8 cellular contexts compared by ENCODE assay signal in the genomic region with DNA sequence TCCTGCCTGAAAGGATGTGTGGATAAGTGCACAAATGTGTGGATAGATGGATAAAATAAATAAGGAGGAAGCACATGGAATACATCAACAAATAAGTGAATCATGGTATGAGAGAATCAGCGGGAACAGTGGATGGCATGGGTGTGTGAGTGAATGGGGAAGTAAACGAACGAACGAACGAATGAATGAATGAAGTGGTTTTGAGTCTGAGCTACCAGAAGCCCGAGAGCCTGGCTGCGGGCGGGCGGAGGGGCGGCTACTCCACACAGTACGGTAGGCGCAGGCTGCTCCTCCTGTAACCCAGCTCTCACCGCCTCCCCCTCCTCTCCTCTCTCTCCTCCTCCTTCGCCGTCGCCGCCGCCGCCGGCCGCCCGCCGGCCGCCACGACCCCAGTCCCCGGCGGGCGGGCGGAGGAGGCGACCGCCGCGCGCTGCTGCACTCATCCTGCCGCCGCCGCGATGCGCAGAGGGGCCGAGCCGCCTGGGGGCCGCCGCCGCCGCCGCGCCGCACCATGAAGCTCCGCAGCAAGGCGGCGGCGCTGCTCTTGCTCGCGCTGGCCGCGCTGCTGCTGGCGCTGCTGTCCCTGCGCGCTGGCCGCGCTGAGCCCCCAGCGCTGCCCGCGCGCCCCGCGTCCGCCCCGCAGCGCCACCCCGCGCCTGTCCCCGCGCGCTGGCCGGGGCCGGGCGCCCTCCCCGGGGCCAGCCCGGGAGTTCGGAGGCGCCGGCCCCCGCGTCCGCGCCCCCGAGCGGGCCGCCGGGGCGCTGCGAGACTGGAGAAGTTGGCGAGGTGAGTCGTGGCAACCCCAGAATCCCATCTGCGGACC. TPM values are rescaled to one million over a fixed set of nuclear protein-coding genes. Genes with fewer than 3 reads are reported as not detected.
DNase-seq lines count a peak whose midpoint lies in the region; ATAC-seq and TF ChIP-seq lines count a peak whose summit lies in the region.

A gene with protein sequence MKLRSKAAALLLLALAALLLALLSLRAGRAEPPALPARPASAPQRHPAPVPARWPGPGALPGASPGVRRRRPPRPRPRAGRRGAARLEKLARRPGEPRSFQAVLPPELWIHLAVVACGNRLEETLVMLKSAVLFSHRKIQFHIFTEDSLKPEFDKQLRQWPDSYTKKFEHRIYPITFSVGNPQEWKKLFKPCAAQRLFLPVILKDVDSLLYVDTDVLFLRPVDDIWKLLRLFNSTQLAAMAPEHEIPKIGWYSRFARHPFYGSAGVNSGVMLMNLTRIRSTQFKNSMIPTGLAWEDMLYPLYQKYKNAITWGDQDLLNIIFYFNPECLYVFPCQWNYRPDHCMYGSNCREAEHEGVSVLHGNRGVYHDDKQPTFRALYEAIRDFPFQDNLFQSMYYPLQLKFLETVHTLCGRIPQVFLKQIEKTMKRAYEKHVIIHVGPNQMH (plus strand): TSS at position 324 of the 823 bp plus-strand sequence. CDS start 188 bp downstream, at position 512.

- H3K4me1 ChIP-seq in ES-I3 (ENCODE audit: insufficient read depth, low read length) (0 out of 2 replicates have a peak, but pooled peaks cover 5% of the 10 kb centered on the region), esophagus squamous epithelium (peaks cover 9 to 61% (median 26%) of the 10 kb centered on the region in 3 donors), stomach (peaks cover 11 to 38% (median 30%) of the 10 kb centered on the region in 4 donors)

- peak within 1 kb of the TSS; percentile 28 to 67 (median 46) for H3K4me3 ChIP-seq in esophagus squamous epithelium
- peak within 1 kb of the TSS; percentile 46 to 59 (median 52) for H3K4me3 ChIP-seq in stomach

- TF ChIP-seq CTCF in esophagus squamous epithelium (IDR thresholded peaks at IDR 0.05) (no peak), stomach (IDR thresholded peaks at IDR 0.05) (no peak)

- H3K27me3 ChIP-seq in esophagus squamous epithelium (peaks cover 0 to 39% (median 0%) of the 10 kb centered on the region in 4 donors), stomach (peaks cover 0 to 3% (median 0%) of the 10 kb centered on the region in 3 donors)

- DNase-seq in NCI-H345 treated with DMSO at 0.1 percent for 48 hours (lab: John Stamatoyannopoulos, UW; ENCODE audit: unreplicated experiment) (peak; percentile 16), esophagus squamous epithelium (lab: John Stamatoyannopoulos, UW) (no peak), mucosa of gallbladder (ENCODE audit: low spot score) (peak; percentile 51), stomach (peak; percentile 53)
- DNase-seq in activated CD8-positive, alpha-beta memory T cell treated with anti-CD3 and anti-CD28 coated beads for 24 hours = peak; percentile 64
- no peak for DNase-seq in effector CD8-positive, alpha-beta T cell (lab: John Stamatoyannopoulos, UW)

- H3K9ac ChIP-seq in ES-I3 (ENCODE audit: low read depth, low read length) = peak within 1 kb of the TSS; percentile 53

- ATAC-seq in HG02623 (IDR thresholded peaks at IDR 0.05; ENCODE audit: unreplicated experiment) = peak; percentile 60

- peak within 1 kb of the TSS; percentile 56 to 88 (median 70) for H3K27ac ChIP-seq in esophagus squamous epithelium
- H3K27ac ChIP-seq in stomach = peak within 1 kb of the TSS; percentile 4 to 79 (median 64)

- no peak for TF ChIP-seq EP300 in stomach (IDR thresholded peaks at IDR 0.05)

- no peak for TF ChIP-seq POLR2A in esophagus squamous epithelium (IDR thresholded peaks at IDR 0.05)
- no peak for TF ChIP-seq POLR2A in stomach (IDR thresholded peaks at IDR 0.05)

- 0% methylated on average over 17 to 28 of the region's 96 CpGs for WGBS in esophagus squamous epithelium, 2 donors
- 0 to 1% (median 0%) methylated on average over 14 to 95 of the region's 96 CpGs for WGBS in stomach, 5 donors

- intact Hi-C loops in esophagus squamous epithelium (cut with DNase I) = no loop called here
- intact Hi-C loops in stomach (cut with DNase I; ENCODE audit: low total_unique reads) = no loop called here

- H3K9me3 ChIP-seq in ES-I3 (ENCODE audit: control insufficient read depth, insufficient read depth, low read length) (no peaks in the 10 kb centered on the region), esophagus squamous epithelium (peaks cover 0 to 8% (median 0%) of the 10 kb centered on the region in 3 donors), stomach (peaks cover 0 to 5% (median 3%) of the 10 kb centered on the region in 4 donors)

- H3K36me3 ChIP-seq in ES-I3 (ENCODE audit: insufficient read depth, low read length) = no peaks in the 10 kb centered on the region
- H3K36me3 ChIP-seq in esophagus squamous epithelium = no peaks in the 10 kb centered on the region
- H3K36me3 ChIP-seq in stomach = no peaks in the 10 kb centered on the region

RNA-seq across cellular contexts. Expression of the gene that starts here (rescaled TPM):
- 10 to 100 TPM in 1 of 4 donors, 1 to 10 TPM in 2, not detected in 1; 2.0 to 18.1 (median 3.1) TPM for total RNA-seq in esophagus squamous epithelium
- total RNA-seq in mucosa of gallbladder = 12.1 TPM
- total RNA-seq in stomach = 10 to 100 TPM in 2 of 5 donors, 1 to 10 TPM in 1, under 1 TPM in 2; 0.45 to 27.0 (median 4.2) TPM
- 1 to 10 TPM in 2 of 3 donors, under 1 TPM in 1; 0.40 to 1.5 (median 1.2) TPM for polyA plus RNA-seq in stomach

Comparison
In these comparisons a context has a peak if more than half of its experiments do, and no peak if none do; other contexts are left out.
1. DNase-seq: peak in NCI-H345 treated with DMSO at 0.1 percent for 48 hours (single experiment), activated CD8-positive, alpha-beta memory T cell treated with anti-CD3 and anti-CD28 coated beads for 24 hours (single experiment), mucosa of gallbladder (single experiment) and stomach (single experiment); none in esophagus squamous epithelium (single experiment) and effector CD8-positive, alpha-beta T cell (single experiment).